Comparison of ENCODE assay signal across 8 cellular contexts in genomic region chr10:97334370-97335175, GRCh38. TPM values are rescaled to one million over a fixed set of nuclear protein-coding genes. Genes with fewer than 3 reads are reported as not detected.
A peak's percentile ranks its signal among the peaks of the same experiment; 100 is the strongest.
DNase-seq lines count a peak whose midpoint lies in the region; ATAC-seq and TF ChIP-seq lines count a peak whose summit lies in the region.

Gene FRAT2 (minus strand): TSS chr10:97334729. CDS start chr10:97334572, 157 bp downstream.

- H3K4me3 Mint-ChIP-seq in neural crest cell, result peak within 1 kb of the TSS; percentile 94
- H3K4me3 Mint-ChIP-seq in stimulated activated naive CD8-positive, alpha-beta T cell treated with anti-CD3 and anti-CD28 coated beads, Interleukin-15, amount 100 ng/mL, for 72 hours, result peak within 1 kb of the TSS; percentile 89 to 97

- H3K79me2 ChIP-seq in KMS-11 (ENCODE audit: insufficient read depth, low read depth), result peaks cover 42% of the 10 kb centered on the region

- H3K4me3 ChIP-seq in KMS-11 (IDR thresholded peaks at IDR 0.05; ENCODE audit: insufficient read depth, low read depth, low read length) (no peak within 1 kb of the TSS), fibroblast of villous mesenchyme (ENCODE audit: low read depth, low read length) (peak within 1 kb of the TSS; percentile 78)

- no peak for TF ChIP-seq CTCF in KMS-11 (conservative IDR thresholded peaks at IDR 0.05; ENCODE audit: low read depth, low read length)
- TF ChIP-seq CTCF in fibroblast of villous mesenchyme (IDR thresholded peaks at IDR 0.05; ENCODE audit: insufficient read depth, low read depth, low read length), result no peak
- no peak for TF ChIP-seq CTCF in neural crest cell (conservative IDR thresholded peaks at IDR 0.05)

- H3K9me3 Mint-ChIP-seq in neural crest cell, result no peaks in the 10 kb centered on the region
- H3K9me3 Mint-ChIP-seq in stimulated activated naive CD8-positive, alpha-beta T cell treated with anti-CD3 and anti-CD28 coated beads, Interleukin-15, amount 100 ng/mL, for 72 hours, result no peaks in the 10 kb centered on the region

- H3K4me1 Mint-ChIP-seq in neural crest cell, result peaks cover 37% of the 10 kb centered on the region
- H3K4me1 Mint-ChIP-seq in stimulated activated naive CD8-positive, alpha-beta T cell treated with anti-CD3 and anti-CD28 coated beads, Interleukin-15, amount 100 ng/mL, for 72 hours, result peaks cover 35% of the 10 kb centered on the region

- H4K20me1 ChIP-seq in KMS-11 (ENCODE audit: insufficient read depth), result no peaks in the 10 kb centered on the region

- ATAC-seq in GM21786 (IDR thresholded peaks at IDR 0.05; ENCODE audit: unreplicated experiment), result peak; percentile 82
- ATAC-seq in stimulated activated naive CD8-positive, alpha-beta T cell treated with anti-CD3 and anti-CD28 coated beads, Interleukin-15, amount 100 ng/mL, for 72 hours, result peak; percentile 88

- DNase-seq in Daoy (ENCODE audit: low read depth), result peak; percentile 90
- DNase-seq in SHP77 treated with DMSO at 0.1 percent for 48 hours (lab: John Stamatoyannopoulos, UW), result peak; percentile 75
- DNase-seq in activated gamma-delta T cell treated with Interleukin-2 at 50 U/mL for 16 hours, result peak; percentile 84
- peak; percentile 94 for DNase-seq in fibroblast of villous mesenchyme (ENCODE audit: low read depth)
- DNase-seq in neural crest cell (ENCODE audit: low read depth, low spot score), result peak; percentile 80
- peak; percentile 88 to 91 for DNase-seq in stimulated activated naive CD8-positive, alpha-beta T cell treated with anti-CD3 and anti-CD28 coated beads, Interleukin-15, amount 100 ng/mL, for 72 hours

- peak within 1 kb of the TSS; percentile 92 for H3K9ac ChIP-seq in KMS-11

- peaks cover 72% of the 10 kb centered on the region for H3K27me3 Mint-ChIP-seq in neural crest cell (ENCODE audit: low read depth)
- peaks cover 10% of the 10 kb centered on the region for H3K27me3 Mint-ChIP-seq in stimulated activated naive CD8-positive, alpha-beta T cell treated with anti-CD3 and anti-CD28 coated beads, Interleukin-15, amount 100 ng/mL, for 72 hours

- peaks cover 5% of the 10 kb centered on the region for H3K36me3 Mint-ChIP-seq in neural crest cell (ENCODE audit: low read depth)

- H3K36me3 ChIP-seq in KMS-11 (ENCODE audit: insufficient read depth), result no peaks in the 10 kb centered on the region

- H3K27me3 ChIP-seq in KMS-11 (ENCODE audit: insufficient read depth, low read depth), result no peaks in the 10 kb centered on the region; the same call in 1 of the 2 replicates

- H3K4me2 ChIP-seq in KMS-11, result peak within 1 kb of the TSS; percentile 96

- peak within 1 kb of the TSS; percentile 99 for H3K27ac Mint-ChIP-seq in neural crest cell (ENCODE audit: unreplicated experiment)
- peak within 1 kb of the TSS; percentile 96 to 97 for H3K27ac Mint-ChIP-seq in stimulated activated naive CD8-positive, alpha-beta T cell treated with anti-CD3 and anti-CD28 coated beads, Interleukin-15, amount 100 ng/mL, for 72 hours

- peak within 1 kb of the TSS; percentile 81 for H2AFZ ChIP-seq in KMS-11 (ENCODE audit: low read depth)

- H3K4me1 ChIP-seq in KMS-11 (ENCODE audit: low read depth, poor library complexity, severe bottlenecking), result peaks cover 28% of the 10 kb centered on the region

- peak within 1 kb of the TSS; percentile 92 for H3K27ac ChIP-seq in KMS-11

RNA-seq across cellular contexts. Expression of gene FRAT2, which starts in this region (rescaled TPM):
- 12.7 and 13.8 TPM in 2 replicates for total RNA-seq in Daoy (2014; rRNA removed; shearing (Covaris generic))
- 5.2 and 5.8 TPM in 2 replicates for total RNA-seq in fibroblast of villous mesenchyme
- total RNA-seq in neural crest cell, result 8.6 and 8.8 TPM in 2 replicates
